ENCODE assay signal across 13 cellular contexts in genomic region chr18:44537521-44537920, GRCh38.
A peak's percentile ranks its signal among the peaks of the same experiment; 100 is the strongest.
DNase-seq lines count a peak whose midpoint lies in the region; ATAC-seq, FAIRE-seq and TF ChIP-seq lines count a peak whose summit lies in the region.
"Had no signal": no experiment of that assay in that cellular context is flagged by ENCODE, and none has a peak within 500 bp of the region (broad histone marks: within the 10 kb centered on the region; RNA-seq: fewer than 3 reads in every experiment).

No MANE protein-coding gene starts in this region.

- no peaks in the 10 kb centered on the region for H4K20me1 ChIP-seq in astrocyte (ENCODE audit: insufficient read depth, low read length)

- no peak for TF ChIP-seq CTCF in astrocyte (IDR thresholded peaks at IDR 0.05; ENCODE audit: insufficient read depth, low read depth, low read length)
- no peak for TF ChIP-seq CTCF in body of pancreas (IDR thresholded peaks at IDR 0.05)

- H3K4me1 Mint-ChIP-seq in astrocyte (ENCODE audit: low read depth, unreplicated experiment) = peaks cover 23% of the 10 kb centered on the region

- H3K9me3 ChIP-seq in right cardiac atrium (ENCODE audit: control insufficient read depth, low read length) (no peaks in the 10 kb centered on the region), astrocyte (ENCODE audit: insufficient read depth, low read depth, low read length) (no peaks in the 10 kb centered on the region), body of pancreas (no peaks in the 10 kb centered on the region)
- H3K9me3 ChIP-seq: ascending aorta had no signal

- no peak overlapping the region for H2AFZ ChIP-seq in astrocyte (ENCODE audit: low read depth, low read length)

- no peaks in the 10 kb centered on the region for H3K4me1 ChIP-seq in right cardiac atrium (ENCODE audit: control insufficient read depth, insufficient read depth, low read length)
- H3K4me1 ChIP-seq in astrocyte (ENCODE audit: insufficient read depth, low read length) = peaks cover 12% of the 10 kb centered on the region
- H3K4me1 ChIP-seq in body of pancreas = no peaks in the 10 kb centered on the region

- no peak for TF ChIP-seq POLR2A in body of pancreas (IDR thresholded peaks at IDR 0.05)

- H3K27me3 Mint-ChIP-seq in astrocyte (ENCODE audit: low read depth, unreplicated experiment) = no peaks in the 10 kb centered on the region

- no peaks in the 10 kb centered on the region for H3K79me2 ChIP-seq in astrocyte (ENCODE audit: insufficient read depth, low read length)

- ATAC-seq in right cardiac atrium = no peak
- no peak for ATAC-seq in Right ventricle myocardium superior (ENCODE audit: poor library complexity)
- no peak for ATAC-seq in body of pancreas

- DNase-seq in right cardiac atrium (peak in 2 of 3 donors; percentile 18 to 25), Right ventricle myocardium superior (no peak), astrocyte (ENCODE audit: low read depth) (peak; percentile 87), iPS-NIHi7 (ENCODE audit: extremely low spot score) (peak; percentile 37), NAMALWA (ENCODE audit: low spot score) (no peak), NCI-H2107 treated with DMSO at 0.1 percent for 48 hours (lab: John Stamatoyannopoulos, UW; ENCODE audit: unreplicated experiment) (no peak), body of pancreas (no peak)
- DNase-seq in activated naive CD4-positive, alpha-beta T cell treated with Interleukin-2 at 50 U/mL for 16 hours = no peak
- DNase-seq: head of caudate nucleus, NCI-H1694 treated with DMSO at 0.1 percent for 48 hours had no signal

- peak overlapping the region; percentile 60 for H3K4me2 ChIP-seq in astrocyte (ENCODE audit: low read length)

- H3K4me3 Mint-ChIP-seq in astrocyte (ENCODE audit: unreplicated experiment) = no peak overlapping the region
- H3K4me3 Mint-ChIP-seq: nephron, type B pancreatic cell had no signal

- FAIRE-seq in astrocyte (lab: Jason Lieb, UNC) = peak; percentile 78

- H3K27ac ChIP-seq in right cardiac atrium (ENCODE audit: low read length) = no peak overlapping the region
- H3K27ac ChIP-seq in astrocyte (ENCODE audit: low read depth, low read length) = peak overlapping the region; percentile 1
- H3K27ac ChIP-seq in body of pancreas = no peak overlapping the region
- H3K27ac ChIP-seq: ascending aorta had no signal

- H3K27ac Mint-ChIP-seq in astrocyte (ENCODE audit: unreplicated experiment) = no peak overlapping the region
- H3K27ac Mint-ChIP-seq: nephron, type B pancreatic cell had no signal

- no peaks in the 10 kb centered on the region for H3K36me3 Mint-ChIP-seq in astrocyte (ENCODE audit: low read depth, unreplicated experiment)
- H3K36me3 Mint-ChIP-seq: type B pancreatic cell had no signal

- intact Hi-C loops in right cardiac atrium (cut with DNase I) (no loop called here), Right ventricle myocardium superior (cut with DNase I) (no loop called here), body of pancreas (cut with DNase I) (no loop called here)

- no peaks in the 10 kb centered on the region for H3K9me3 Mint-ChIP-seq in astrocyte (ENCODE audit: unreplicated experiment)
- H3K9me3 Mint-ChIP-seq: nephron, type B pancreatic cell had no signal

- H3K4me3 ChIP-seq in right cardiac atrium (ENCODE audit: low read length) (no peak overlapping the region), astrocyte (ENCODE audit: insufficient read depth, low read depth, low read length) (no peak overlapping the region), body of pancreas (no peak overlapping the region)
- H3K4me3 ChIP-seq: ascending aorta had no signal

- H3K27me3 ChIP-seq in right cardiac atrium (ENCODE audit: control insufficient read depth, insufficient read depth) (no peaks in the 10 kb centered on the region), astrocyte (ENCODE audit: insufficient read depth, low read length) (no peaks in the 10 kb centered on the region), body of pancreas (no peaks in the 10 kb centered on the region)
- H3K27me3 ChIP-seq: ascending aorta had no signal

- H3K36me3 ChIP-seq in astrocyte (ENCODE audit: insufficient read depth, low read length) (no peaks in the 10 kb centered on the region), body of pancreas (replicated peaks in 1 of 2; ENCODE audit: insufficient read depth in 1 of 2, low read depth in 2 of 2) (no peaks in the 10 kb centered on the region)
- H3K36me3 ChIP-seq: ascending aorta had no signal

- no peak overlapping the region for H3K9ac ChIP-seq in astrocyte (ENCODE audit: low read length)

- WGBS in right cardiac atrium = 78% methylated on average over 2 of the region's 2 CpGs
- WGBS in body of pancreas, 2 donors = 82 to 84% methylated on average over 2 of the region's 2 CpGs

Comparison
In these comparisons a context has a peak if more than half of its experiments do, and no peak if none do; other contexts are left out.
1. DNase-seq: peak in right cardiac atrium (2 of 3), astrocyte (single experiment) and iPS-NIHi7 (single experiment); none in Right ventricle myocardium superior (single experiment), activated naive CD4-positive, alpha-beta T cell treated with Interleukin-2 at 50 U/mL for 16 hours (single experiment), NAMALWA (single experiment), NCI-H2107 treated with DMSO at 0.1 percent for 48 hours (single experiment) and body of pancreas (0 of 4).